ENCODE assay signal across 2 cellular contexts in genomic region chr19:35542209-35542608, GRCh38.
TF ChIP-seq lines count a peak whose summit lies in the region.

No MANE protein-coding gene starts in this region.

TF ChIP-seq in A549, 52 proteins besides CTCF, POLR2A, EP300 and RAD21:
- TF ChIP-seq FOXS1 (CRISPR knock-in tag; IDR thresholded peaks at IDR 0.05), result no peak

TF ChIP-seq in K562, 482 proteins besides CTCF, POLR2A, EP300 and RAD21:
- 0 out of 2 replicates have a peak, but pooled peaks have one; percentile 15 for TF ChIP-seq RBFOX2 (IDR thresholded peaks at IDR 0.05; ENCODE audit: low read depth, low read length)
- 0 out of 2 replicates have a peak, but pooled peaks have one; percentile 18 for TF ChIP-seq POLR2G (IDR thresholded peaks at IDR 0.05; ENCODE audit: low read depth, low read length)
- TF ChIP-seq ZBTB40 (IDR thresholded peaks at IDR 0.05), result no peak
- no peak for TF ChIP-seq ZBTB40 (CRISPR knock-in tag; IDR thresholded peaks at IDR 0.05)
- TF ChIP-seq KDM2B (CRISPR knock-in tag; IDR thresholded peaks at IDR 0.05), result no peak
- TF ChIP-seq MYC (IDR thresholded peaks at IDR 0.05; ENCODE audit: low read depth, low read length), result no peak
- no peak for TF ChIP-seq MYC (CRISPR knock-in tag; IDR thresholded peaks at IDR 0.05; ENCODE audit: borderline replicate concordance, low read depth)
- no peak for TF ChIP-seq OTX1 (CRISPR knock-in tag; IDR thresholded peaks at IDR 0.05)
